ENCODE assay signal across 23 cellular contexts in genomic region chr2:142223309-142223708, GRCh38.
A peak's percentile ranks its signal among the peaks of the same experiment; 100 is the strongest.
DNase-seq lines count a peak whose midpoint lies in the region; ATAC-seq, FAIRE-seq and TF ChIP-seq lines count a peak whose summit lies in the region.
"Had no signal": no experiment of that assay in that cellular context is flagged by ENCODE, and none has a peak within 500 bp of the region (broad histone marks: within the 10 kb centered on the region; RNA-seq: fewer than 3 reads in every experiment).

No MANE protein-coding gene starts in this region.

- no peak overlapping the region for H3K27ac ChIP-seq in A673 (ENCODE audit: low read depth, low read length, poor library complexity, severe bottlenecking)
- H3K27ac ChIP-seq: C4-2B had no signal

- DNase-seq in A673 (ENCODE audit: low spot score), result peak; percentile 86
- DNase-seq in D721Med (ENCODE audit: insufficient read length, low spot score), result no peak
- DNase-seq in SK-N-DZ (ENCODE audit: low spot score), result peak; percentile 60
- DNase-seq in amniotic epithelial cell (ENCODE audit: low read depth), result peak; percentile 27
- no peak for DNase-seq in RPMI8226
- DNase-seq in iPS-NIHi7 (ENCODE audit: extremely low spot score), result no peak
- DNase-seq in mesothelial cell of epicardium (ENCODE audit: low spot score in 2 of 2, unreplicated experiment in 2 of 2), result no peak
- DNase-seq: ACHN; BE2C; Caco-2; CD4-positive, alpha-beta T cell; DMS153; DMS79; GDM1; HCEC 1CT; HFFc6 had no signal

- H3K27ac Mint-ChIP-seq in mesothelial cell of epicardium, result no peak overlapping the region
- H3K27ac Mint-ChIP-seq: CD4-positive, alpha-beta T cell; GM23338; HFFc6; IgD-negative memory B cell had no signal

- no peaks in the 10 kb centered on the region for H3K36me3 Mint-ChIP-seq in mesothelial cell of epicardium
- H3K36me3 Mint-ChIP-seq: IgD-negative memory B cell had no signal

- intact Hi-C loops in A673 (cut with micrococcal nuclease; ENCODE audit: unreplicated experiment), result no loop called here

- H3K27me3 Mint-ChIP-seq in mesothelial cell of epicardium (ENCODE audit: low read depth), result no peaks in the 10 kb centered on the region
- H3K27me3 Mint-ChIP-seq: CD4-positive, alpha-beta T cell; IgD-negative memory B cell had no signal

- peak; percentile 55 for FAIRE-seq in D721Med (lab: Jason Lieb, UNC)
- FAIRE-seq: GM12892, H54, HepG2 had no signal

- no peaks in the 10 kb centered on the region for H3K36me3 ChIP-seq in A673 (ENCODE audit: insufficient read depth, low read length, poor library complexity, severe bottlenecking)
- H3K36me3 ChIP-seq: BE2C had no signal

- POLR2A ChIA-PET in A673 (lab: Charles Lee; ENCODE audit: low non-redundant PET), result no interaction called here

- no peak overlapping the region for H3K4me3 Mint-ChIP-seq in mesothelial cell of epicardium
- H3K4me3 Mint-ChIP-seq: CD4-positive, alpha-beta T cell; GM23338; HFFc6; IgD-negative memory B cell had no signal

- H3K4me1 Mint-ChIP-seq in mesothelial cell of epicardium, result peaks cover 7% of the 10 kb centered on the region
- H3K4me1 Mint-ChIP-seq: IgD-negative memory B cell had no signal

- peaks cover 4% of the 10 kb centered on the region for H3K9me3 Mint-ChIP-seq in mesothelial cell of epicardium
- H3K9me3 Mint-ChIP-seq: GM23338 had no signal

- TF ChIP-seq CTCF in A673 (conservative IDR thresholded peaks at IDR 0.05; ENCODE audit: low read depth, low read length) (no peak), D721Med (IDR thresholded peaks at IDR 0.05; ENCODE audit: insufficient read depth, missing control alignments) (no peak), mesothelial cell of epicardium (IDR thresholded peaks at IDR 0.05; ENCODE audit: unreplicated experiment) (no peak)

- H3K4me3 ChIP-seq in A673 (ENCODE audit: low read depth, low read length, poor library complexity, severe bottlenecking), result no peak overlapping the region
- H3K4me3 ChIP-seq: GM23338 had no signal

- no peaks in the 10 kb centered on the region for H3K9me3 ChIP-seq in A673 (ENCODE audit: low read depth, low read length, poor library complexity, severe bottlenecking)
- H3K9me3 ChIP-seq: BE2C, Caco-2 had no signal

- peaks cover 30% of the 10 kb centered on the region for H3K4me1 ChIP-seq in A673 (ENCODE audit: insufficient read depth, low read length, poor library complexity, severe bottlenecking)
- H3K4me1 ChIP-seq: BE2C, Caco-2 had no signal

- H3K27me3 ChIP-seq in A673 (replicated peaks; ENCODE audit: insufficient read depth, low read depth, low read length, poor library complexity), result no peaks in the 10 kb centered on the region
- H3K27me3 ChIP-seq: BE2C had no signal

- BruUV-seq in A673 (replicated peaks; lab: Mats Ljungman, UMichigan), result no TSS peak

- CTCF ChIA-PET in A673 (lab: Charles Lee), result no interaction called here

- ATAC-seq in HG03095 (IDR thresholded peaks at IDR 0.05; ENCODE audit: unreplicated experiment), result no peak
- ATAC-seq: GM23338, HepG2 had no signal

Comparison
In these comparisons a context has a peak if more than half of its experiments do, and no peak if none do; other contexts are left out.
1. DNase-seq: peak in A673 (single experiment), SK-N-DZ (single experiment) and amniotic epithelial cell (single experiment); none in D721Med (single experiment), RPMI8226 (single experiment), iPS-NIHi7 (single experiment) and mesothelial cell of epicardium (0 of 2).